13 cellular contexts compared by ENCODE assay signal in the genomic region with DNA sequence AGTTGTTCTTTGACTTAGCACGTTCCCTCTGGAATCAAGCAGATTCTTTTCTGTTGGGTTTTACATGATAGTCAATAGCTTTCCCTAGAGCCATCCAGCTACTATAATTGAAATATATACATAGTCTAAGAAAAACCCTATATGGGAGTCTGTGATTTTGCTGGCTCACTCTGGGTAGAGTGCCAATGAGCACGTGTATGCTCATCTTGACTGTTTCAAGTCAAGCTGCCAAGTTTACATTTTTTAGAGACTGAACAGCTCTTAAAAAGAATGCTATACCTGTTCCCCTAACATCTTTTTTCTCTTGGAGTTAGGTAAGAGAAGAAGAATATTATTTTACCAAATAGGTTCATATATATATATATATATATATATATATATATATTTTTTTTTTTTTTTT.
DNase-seq lines count a peak whose midpoint lies in the region; ATAC-seq and TF ChIP-seq lines count a peak whose summit lies in the region.
"Had no signal": no experiment of that assay in that cellular context is flagged by ENCODE, and none has a peak within 500 bp of the region (broad histone marks: within the 10 kb centered on the region; RNA-seq: fewer than 3 reads in every experiment).

No MANE protein-coding gene starts in this region.

- no peak overlapping the region for H3K4me3 Mint-ChIP-seq in stimulated activated naive CD8-positive, alpha-beta T cell treated with anti-CD3 and anti-CD28 coated beads, Interleukin-15, amount 100 ng/mL, for 72 hours
- H3K4me3 Mint-ChIP-seq: CD4-positive, alpha-beta T cell; H9 had no signal

- no peaks in the 10 kb centered on the region for H3K27me3 ChIP-seq in rectal smooth muscle tissue (ENCODE audit: control insufficient read depth, insufficient read depth, low read length)
- H3K27me3 ChIP-seq: BE2C had no signal

- no peak for TF ChIP-seq CTCF in fibroblast of mammary gland (conservative IDR thresholded peaks at IDR 0.05; ENCODE audit: control insufficient read depth, insufficient read depth, low read depth, low read length)

- no peak overlapping the region for H3K9ac ChIP-seq in rectal smooth muscle tissue (ENCODE audit: low read length)

- no peaks in the 10 kb centered on the region for H3K4me1 Mint-ChIP-seq in stimulated activated naive CD8-positive, alpha-beta T cell treated with anti-CD3 and anti-CD28 coated beads, Interleukin-15, amount 100 ng/mL, for 72 hours

- DNase-seq in NCI-H226, result peak; percentile 7
- peak; percentile 39 for DNase-seq in fibroblast of mammary gland (ENCODE audit: low read depth)
- DNase-seq in stimulated activated naive CD4-positive, alpha-beta T cell treated with Interleukin-2 at 50 U/mL for 16 hours (lab: John Stamatoyannopoulos, UW), result no peak
- DNase-seq in NOMO-1 (lab: John Stamatoyannopoulos, UW; ENCODE audit: unreplicated experiment in 2 of 2), result no peak
- no peak for DNase-seq in stimulated activated naive CD8-positive, alpha-beta T cell treated with anti-CD3 and anti-CD28 coated beads, Interleukin-15, amount 100 ng/mL, for 72 hours
- DNase-seq: ACHN; BE2C; C1 segment of cervical spinal cord; Caco-2; CD4-positive, alpha-beta T cell; H9 had no signal

- peak overlapping the region; percentile 25 for H3K27ac ChIP-seq in rectal smooth muscle tissue (ENCODE audit: low read depth, low read length)

- H3K4me3 ChIP-seq in fibroblast of mammary gland (ENCODE audit: control insufficient read depth, low read depth, low read length), result no peak overlapping the region
- no peak overlapping the region for H3K4me3 ChIP-seq in rectal smooth muscle tissue (ENCODE audit: low read length)

- no peaks in the 10 kb centered on the region for H3K27me3 Mint-ChIP-seq in stimulated activated naive CD8-positive, alpha-beta T cell treated with anti-CD3 and anti-CD28 coated beads, Interleukin-15, amount 100 ng/mL, for 72 hours
- H3K27me3 Mint-ChIP-seq: CD4-positive, alpha-beta T cell had no signal

- H3K27ac Mint-ChIP-seq in stimulated activated naive CD8-positive, alpha-beta T cell treated with anti-CD3 and anti-CD28 coated beads, Interleukin-15, amount 100 ng/mL, for 72 hours, result no peak overlapping the region
- H3K27ac Mint-ChIP-seq: CD4-positive, alpha-beta T cell; H9 had no signal

- no peak for ATAC-seq in stimulated activated naive CD8-positive, alpha-beta T cell treated with anti-CD3 and anti-CD28 coated beads, Interleukin-15, amount 100 ng/mL, for 72 hours
- ATAC-seq: HepG2 had no signal

- H3K36me3 ChIP-seq in rectal smooth muscle tissue (ENCODE audit: control insufficient read depth, insufficient read depth, low read length), result no peaks in the 10 kb centered on the region
- H3K36me3 ChIP-seq: BE2C had no signal

- H3K4me1 ChIP-seq in rectal smooth muscle tissue (ENCODE audit: control insufficient read depth, insufficient read depth, low read length), result peaks cover 7% of the 10 kb centered on the region
- H3K4me1 ChIP-seq: BE2C, Caco-2 had no signal

- H3K9me3 Mint-ChIP-seq in stimulated activated naive CD8-positive, alpha-beta T cell treated with anti-CD3 and anti-CD28 coated beads, Interleukin-15, amount 100 ng/mL, for 72 hours, result no peaks in the 10 kb centered on the region
- H3K9me3 Mint-ChIP-seq: CD4-positive, alpha-beta T cell; H9 had no signal

Comparison
In these comparisons a context has a peak if more than half of its experiments do, and no peak if none do; other contexts are left out.
1. DNase-seq: peak in NCI-H226 (single experiment) and fibroblast of mammary gland (single experiment); none in stimulated activated naive CD4-positive, alpha-beta T cell treated with Interleukin-2 at 50 U/mL for 16 hours (single experiment), NOMO-1 (0 of 2) and stimulated activated naive CD8-positive, alpha-beta T cell treated with anti-CD3 and anti-CD28 coated beads, Interleukin-15, amount 100 ng/mL, for 72 hours (0 of 2).